16 cellular contexts compared by ENCODE assay signal in the genomic region with DNA sequence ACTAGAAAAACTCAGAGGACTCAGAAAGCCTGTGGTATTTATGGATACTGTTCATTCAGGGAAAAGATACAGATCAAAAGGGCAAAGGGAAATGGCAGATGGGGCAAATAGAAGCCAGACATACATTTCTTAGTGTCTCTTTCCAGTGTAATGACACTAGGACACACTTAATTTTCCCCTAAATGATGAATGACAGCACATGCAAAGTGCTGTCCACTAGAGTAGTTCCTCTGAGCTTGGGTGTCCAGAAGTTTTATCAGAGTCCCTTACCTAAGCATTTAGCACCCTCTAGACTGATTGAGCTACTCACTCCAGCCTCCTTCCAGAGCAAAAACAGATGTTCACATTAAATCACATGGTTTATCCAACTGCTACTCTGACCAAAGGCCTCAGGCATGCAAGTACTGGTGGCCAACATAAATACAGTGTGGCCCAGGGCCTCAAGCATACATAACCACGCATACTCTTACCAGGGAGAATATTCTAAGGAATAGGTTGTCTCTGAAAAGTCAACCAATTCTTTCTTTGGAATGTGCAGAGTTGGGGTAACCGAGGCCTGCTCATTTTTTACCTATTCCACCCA.
A peak's percentile ranks its signal among the peaks of the same experiment; 100 is the strongest.
DNase-seq lines count a peak whose midpoint lies in the region; TF ChIP-seq lines count a peak whose summit lies in the region.
"Had no signal": no experiment of that assay in that cellular context is flagged by ENCODE, and none has a peak within 500 bp of the region (broad histone marks: within the 10 kb centered on the region; RNA-seq: fewer than 3 reads in every experiment).

No MANE protein-coding gene starts in this region.

- H4K20me1 ChIP-seq in mammary epithelial cell (ENCODE audit: insufficient read depth, low read length) (no peaks in the 10 kb centered on the region), MM.1S (ENCODE audit: insufficient read depth, low read length) (no peaks in the 10 kb centered on the region)

- H3K4me2 ChIP-seq in mammary epithelial cell (ENCODE audit: insufficient read depth, low read depth, low read length) (no peak overlapping the region), MM.1S (ENCODE audit: low read depth, low read length) (no peak overlapping the region)
- H3K4me2 ChIP-seq: PC-9 had no signal

- in situ Hi-C loops in mammary epithelial cell (cut with MboI; ENCODE audit: low sequenced_read_pairs in 2 of 2), result loop anchor here in 1 of 2 donors (10.0 kb wide), 1 partner anchor 1630 kb away; no protein-coding TSS in a partner anchor

- H3K9ac ChIP-seq in mammary epithelial cell (ENCODE audit: insufficient read depth, low read length), result no peak overlapping the region
- H3K9ac ChIP-seq in MM.1S (ENCODE audit: low read length), result no peak overlapping the region

- H3K27ac ChIP-seq in mammary epithelial cell (ENCODE audit: insufficient read depth, low read depth, low read length) (no peak overlapping the region), breast epithelium (no peak overlapping the region), MM.1S (ENCODE audit: low read length) (no peak overlapping the region)
- H3K27ac ChIP-seq: PC-9, testis had no signal

- H3K36me3 Mint-ChIP-seq in MCF 10A (ENCODE audit: insufficient read depth, unreplicated experiment), result no peaks in the 10 kb centered on the region

- H3K4me3 Mint-ChIP-seq in MCF 10A (ENCODE audit: unreplicated experiment), result no peak overlapping the region
- H3K4me3 Mint-ChIP-seq: activated naive CD8-positive, alpha-beta T cell treated with anti-CD3 and anti-CD28 coated beads, Interleukin-2, amount 10 ng/mL, durations not matched to agents 7 days and 5 days; mesothelial cell of epicardium had no signal

- CTCF ChIA-PET in MCF 10A (lab: Yijun Ruan, JAX), result interaction anchor here (0.9 to 1.1 kb wide), 2 partner anchors 166 to 757 kb away, joined by 3 to 4 read pairs; no protein-coding TSS in a partner anchor
- CTCF ChIA-PET in mammary epithelial cell (lab: Charles Lee; ENCODE audit: low non-redundant PET), result no interaction called here

- no peaks in the 10 kb centered on the region for H3K4me1 Mint-ChIP-seq in MCF 10A (ENCODE audit: insufficient read depth, unreplicated experiment)

- no peaks in the 10 kb centered on the region for H3K4me1 ChIP-seq in mammary epithelial cell (ENCODE audit: insufficient read depth, low read length)
- H3K4me1 ChIP-seq in breast epithelium, result no peaks in the 10 kb centered on the region
- no peaks in the 10 kb centered on the region for H3K4me1 ChIP-seq in MM.1S (ENCODE audit: low read length)
- H3K4me1 ChIP-seq: testis had no signal

- H3K9me3 Mint-ChIP-seq in MCF 10A (ENCODE audit: unreplicated experiment), result no peaks in the 10 kb centered on the region

- no peaks in the 10 kb centered on the region for H3K79me2 ChIP-seq in mammary epithelial cell (ENCODE audit: insufficient read depth, low read length)
- H3K79me2 ChIP-seq in MM.1S (ENCODE audit: low read length), result no peaks in the 10 kb centered on the region

- H3K27me3 Mint-ChIP-seq in MCF 10A (ENCODE audit: insufficient read depth, unreplicated experiment), result no peaks in the 10 kb centered on the region

- no TSS peak for BruUV-seq in MCF 10A (replicated peaks; lab: Mats Ljungman, UMichigan)
- BruUV-seq in mammary epithelial cell (replicated peaks; lab: Mats Ljungman, UMichigan), result no TSS peak

- H3F3A ChIP-seq in MM.1S (ENCODE audit: insufficient read depth, low read length), result no peaks in the 10 kb centered on the region

- no peaks in the 10 kb centered on the region for H3K9me2 ChIP-seq in MM.1S (replicated peaks; ENCODE audit: insufficient read depth, low read length)

- no peak overlapping the region for H2AFZ ChIP-seq in mammary epithelial cell (ENCODE audit: low read depth, low read length)
- H2AFZ ChIP-seq in MM.1S (ENCODE audit: low read length), result no peak overlapping the region
- H2AFZ ChIP-seq: PC-9 had no signal

- H3K27ac Mint-ChIP-seq in MCF 10A (ENCODE audit: low read depth, unreplicated experiment), result no peak overlapping the region
- H3K27ac Mint-ChIP-seq: activated naive CD8-positive, alpha-beta T cell treated with anti-CD3 and anti-CD28 coated beads, Interleukin-2, amount 10 ng/mL, durations not matched to agents 7 days and 5 days; mesothelial cell of epicardium had no signal

- TF ChIP-seq CTCF in MCF 10A (IDR thresholded peaks at IDR 0.05; ENCODE audit: unreplicated experiment) (no peak), mammary epithelial cell (conservative IDR thresholded peaks at IDR 0.05 in 1 of 2, IDR thresholded peaks at IDR 0.05 in 1 of 2; ENCODE audit: extremely low read depth in 1 of 2, insufficient read depth in 1 of 2, low read depth in 1 of 2, low read length in 2 of 2) (no peak), breast epithelium (IDR thresholded peaks at IDR 0.05) (no peak), MM.1S (IDR thresholded peaks at IDR 0.05; ENCODE audit: low read length) (no peak)

- WGBS in mammary epithelial cell (ENCODE audit: low coverage, missing lambda C conversion rate), result 42% methylated on average over 2 of the region's 2 CpGs

- no peak for TF ChIP-seq POLR2A in breast epithelium (IDR thresholded peaks at IDR 0.05)

- intact Hi-C loops in MCF 10A (cut with micrococcal nuclease) (loop anchor here (2.0 to 10.0 kb wide), 3 partner anchors 70 to 1626 kb away; no protein-coding TSS in a partner anchor), mammary epithelial cell (cut with micrococcal nuclease) (no loop called here), breast epithelium (cut with DNase I; ENCODE audit: low total_unique reads) (no loop called here)

- H3K27me3 ChIP-seq in mammary epithelial cell (ENCODE audit: insufficient read depth, low read length) (no peaks in the 10 kb centered on the region), breast epithelium (no peaks in the 10 kb centered on the region), MM.1S (replicated peaks; ENCODE audit: insufficient read depth, low read length) (no peaks in the 10 kb centered on the region)
- H3K27me3 ChIP-seq: testis had no signal

- POLR2A ChIA-PET in MCF 10A (lab: Yijun Ruan, JAX), result no interaction called here

- no peaks in the 10 kb centered on the region for H3K36me3 ChIP-seq in mammary epithelial cell (ENCODE audit: insufficient read depth, low read length)
- H3K36me3 ChIP-seq in breast epithelium, result no peaks in the 10 kb centered on the region
- no peaks in the 10 kb centered on the region for H3K36me3 ChIP-seq in MM.1S (replicated peaks; ENCODE audit: insufficient read depth, low read length)

- no peak overlapping the region for H3K4me3 ChIP-seq in mammary epithelial cell (replicated peaks in 1 of 3; ENCODE audit: insufficient read depth in 1 of 3, low read depth in 2 of 3, low read length in 3 of 3)
- H3K4me3 ChIP-seq in breast epithelium, result no peak overlapping the region
- H3K4me3 ChIP-seq in MM.1S (ENCODE audit: low read length), result no peak overlapping the region
- H3K4me3 ChIP-seq: PC-9, testis had no signal

- H3K9me3 ChIP-seq in mammary epithelial cell (replicated peaks; ENCODE audit: insufficient read depth, low read length), result peaks cover 10% of the 10 kb centered on the region
- no peaks in the 10 kb centered on the region for H3K9me3 ChIP-seq in breast epithelium
- no peaks in the 10 kb centered on the region for H3K9me3 ChIP-seq in MM.1S (replicated peaks; ENCODE audit: insufficient read depth, low read length)
- H3K9me3 ChIP-seq: testis had no signal

- dilution Hi-C loops in mammary epithelial cell (cut with HindIII; ENCODE audit: low sequenced_read_pairs), result no loop called here

- DNase-seq in MCF 10A (ENCODE audit: unreplicated experiment) (peak; percentile 8), mammary epithelial cell (no peak), astrocyte of the hippocampus (ENCODE audit: low read depth, low spot score) (peak; percentile 91), islet precursor cell (peak; percentile 57), GM19238 (ENCODE audit: insufficient read length, low spot score) (no peak), breast epithelium (ENCODE audit: low spot score in 2 of 2) (no peak), SHP77 treated with DMSO at 0.1 percent for 48 hours (lab: John Stamatoyannopoulos, UW) (no peak), MM.1S (no peak)
- DNase-seq: 8988T; activated naive CD8-positive, alpha-beta T cell treated with anti-CD3 and anti-CD28 coated beads, Interleukin-2, amount 10 ng/mL, durations not matched to agents 7 days and 5 days; effector CD8-positive, alpha-beta T cell; hippocampal formation; NCI-H2171; PC-9; testis had no signal

Comparison
In these comparisons a context has a peak if more than half of its experiments do, and no peak if none do; other contexts are left out.
1. DNase-seq: peak in MCF 10A (single experiment), astrocyte of the hippocampus (single experiment) and islet precursor cell (single experiment); none in mammary epithelial cell (single experiment), GM19238 (single experiment), breast epithelium (0 of 2), SHP77 treated with DMSO at 0.1 percent for 48 hours (single experiment) and MM.1S (single experiment).